Comparison of ENCODE assay signal across 9 cellular contexts in genomic region chr3:13352621-13353131, GRCh38.
A peak's percentile ranks its signal among the peaks of the same experiment; 100 is the strongest.
DNase-seq lines count a peak whose midpoint lies in the region; ATAC-seq lines count a peak whose summit lies in the region.
"Had no signal": no experiment of that assay in that cellular context is flagged by ENCODE, and none has a peak within 500 bp of the region (broad histone marks: within the 10 kb centered on the region; RNA-seq: fewer than 3 reads in every experiment).

No MANE protein-coding gene starts in this region.

- no peaks in the 10 kb centered on the region for H3K9me3 Mint-ChIP-seq in central memory CD8-positive, alpha-beta T cell
- H3K9me3 Mint-ChIP-seq: IgD-negative memory B cell had no signal

- H3K4me1 Mint-ChIP-seq in central memory CD8-positive, alpha-beta T cell = peaks cover 18% of the 10 kb centered on the region

- no peak for ATAC-seq in central memory CD8-positive, alpha-beta T cell (replicated peaks; ENCODE audit: extremely low read depth, poor library complexity, severe bottlenecking)
- no peak for ATAC-seq in HG02840 (IDR thresholded peaks at IDR 0.05; ENCODE audit: low FRiP score, unreplicated experiment)

- DNase-seq in NOMO-1 (lab: John Stamatoyannopoulos, UW; ENCODE audit: unreplicated experiment in 2 of 2) = peak; percentile 4 to 22
- DNase-seq in NOMO-1 treated with DMSO at 0.1 percent for 48 hours (lab: John Stamatoyannopoulos, UW; ENCODE audit: unreplicated experiment) = no peak
- DNase-seq in SKM-1 treated with dmso at 0.1 percent for 144 hours (lab: John Stamatoyannopoulos, UW; ENCODE audit: unreplicated experiment) = peak; percentile 32
- no peak for DNase-seq in central memory CD8-positive, alpha-beta T cell (ENCODE audit: low spot score in 2 of 2)
- DNase-seq in stimulated activated CD8-positive, alpha-beta memory T cell treated with anti-CD3 and anti-CD28 coated beads, Interleukin-4, amount 100 ng/mL, for 24 hours (ENCODE audit: low read depth) = peak; percentile 31
- no peak for DNase-seq in amniotic stem cell (lab: John Stamatoyannopoulos, UW)
- DNase-seq in GM19240 (ENCODE audit: insufficient read length, low spot score) = no peak

- H3K27ac Mint-ChIP-seq in central memory CD8-positive, alpha-beta T cell (ENCODE audit: low read depth) = peak overlapping the region; percentile 36
- H3K27ac Mint-ChIP-seq: IgD-negative memory B cell had no signal

- no peak overlapping the region for H3K4me3 Mint-ChIP-seq in central memory CD8-positive, alpha-beta T cell

- H3K27me3 Mint-ChIP-seq in central memory CD8-positive, alpha-beta T cell = no peaks in the 10 kb centered on the region
- H3K27me3 Mint-ChIP-seq: IgD-negative memory B cell had no signal

- peaks cover 62% of the 10 kb centered on the region for H3K36me3 Mint-ChIP-seq in central memory CD8-positive, alpha-beta T cell (ENCODE audit: insufficient read depth)

Comparison
In these comparisons a context has a peak if more than half of its experiments do, and no peak if none do; other contexts are left out.
1. DNase-seq: peak in NOMO-1 (2 of 2), SKM-1 treated with dmso at 0.1 percent for 144 hours (single experiment) and stimulated activated CD8-positive, alpha-beta memory T cell treated with anti-CD3 and anti-CD28 coated beads, Interleukin-4, amount 100 ng/mL, for 24 hours (single experiment); none in NOMO-1 treated with DMSO at 0.1 percent for 48 hours (single experiment), central memory CD8-positive, alpha-beta T cell (0 of 2), amniotic stem cell (single experiment) and GM19240 (single experiment).